9 cellular contexts compared by ENCODE assay signal in genomic region chr2:23745726-23746105, GRCh38.
DNase-seq lines count a peak whose midpoint lies in the region; ATAC-seq and TF ChIP-seq lines count a peak whose summit lies in the region.
"Had no signal": no experiment of that assay in that cellular context is flagged by ENCODE, and none has a peak within 500 bp of the region (broad histone marks: within the 10 kb centered on the region; RNA-seq: fewer than 3 reads in every experiment).

No MANE protein-coding gene starts in this region.

- no peak overlapping the region for H2AFZ ChIP-seq in Karpas-422 (ENCODE audit: low read length)

- no peaks in the 10 kb centered on the region for H3K27me3 ChIP-seq in MG63
- H3K27me3 ChIP-seq in Karpas-422 (ENCODE audit: low read length), result no peaks in the 10 kb centered on the region

- H3K4me1 ChIP-seq in Karpas-422 (ENCODE audit: low read length), result peaks cover 11% of the 10 kb centered on the region

- no peaks in the 10 kb centered on the region for H3K79me2 ChIP-seq in Karpas-422 (ENCODE audit: low read length)

- DNase-seq in MG63, result peak; percentile 14
- peak; percentile 87 for DNase-seq in fibroblast of gingiva (ENCODE audit: low read depth)
- DNase-seq in smooth muscle cell of the brain vasculature (ENCODE audit: low read depth, low spot score), result peak; percentile 32
- no peak for DNase-seq in iPS-NIHi7 (ENCODE audit: extremely low spot score)
- DNase-seq in Karpas-422, result no peak
- no peak for DNase-seq in DMS114 treated with DMSO at 0.1 percent for 48 hours (lab: John Stamatoyannopoulos, UW; ENCODE audit: unreplicated experiment)
- DNase-seq in coronary artery (ENCODE audit: low spot score), result no peak
- DNase-seq: stimulated activated naive CD8-positive, alpha-beta T cell treated with anti-CD3 and anti-CD28 coated beads, Interleukin-15, Interleukin-2, amounts not matched to agents 100 U/mL and 50 U/mL, for 24 hours had no signal

- H4K20me1 ChIP-seq in Karpas-422 (ENCODE audit: insufficient read depth, low read depth, low read length), result no peaks in the 10 kb centered on the region

- TF ChIP-seq CTCF in coronary artery (IDR thresholded peaks at IDR 0.05), result no peak

- no peak overlapping the region for H3K9ac ChIP-seq in Karpas-422 (ENCODE audit: low read length)

- ATAC-seq in GM19397 (IDR thresholded peaks at IDR 0.05; ENCODE audit: unreplicated experiment), result peak; percentile 78
- ATAC-seq: stimulated activated naive CD8-positive, alpha-beta T cell treated with anti-CD3 and anti-CD28 coated beads, Interleukin-15, Interleukin-2, amounts not matched to agents 100 U/mL and 50 U/mL, for 24 hours had no signal

- H3K36me3 ChIP-seq in MG63 (no peaks in the 10 kb centered on the region; the same call in 1 of the 2 replicates), Karpas-422 (ENCODE audit: insufficient read depth, low read length) (0 out of 2 replicates have a peak, but pooled peaks cover 5% of the 10 kb centered on the region)

- H3K27ac ChIP-seq in Karpas-422 (ENCODE audit: low read length) (no peak overlapping the region), coronary artery (no peak overlapping the region)

- no peak overlapping the region for H3K4me3 ChIP-seq in MG63
- H3K4me3 ChIP-seq in Karpas-422 (ENCODE audit: low read length), result no peak overlapping the region
- no peak overlapping the region for H3K4me3 ChIP-seq in coronary artery

- no peaks in the 10 kb centered on the region for H3K9me2 ChIP-seq in Karpas-422 (replicated peaks; ENCODE audit: insufficient read depth, low read length)

- H3K9me3 ChIP-seq in MG63 (no peaks in the 10 kb centered on the region), Karpas-422 (ENCODE audit: low read length) (no peaks in the 10 kb centered on the region)

- H3K4me2 ChIP-seq in Karpas-422 (ENCODE audit: low read depth, low read length, poor library complexity, severe bottlenecking), result no peak overlapping the region

Comparison
In these comparisons a context has a peak if more than half of its experiments do, and no peak if none do; other contexts are left out.
1. DNase-seq: peak in MG63 (single experiment), fibroblast of gingiva (single experiment) and smooth muscle cell of the brain vasculature (single experiment); none in iPS-NIHi7 (single experiment), Karpas-422 (single experiment), DMS114 treated with DMSO at 0.1 percent for 48 hours (single experiment) and coronary artery (single experiment).